Comparison of ENCODE assay signal across 8 cellular contexts in the genomic region with DNA sequence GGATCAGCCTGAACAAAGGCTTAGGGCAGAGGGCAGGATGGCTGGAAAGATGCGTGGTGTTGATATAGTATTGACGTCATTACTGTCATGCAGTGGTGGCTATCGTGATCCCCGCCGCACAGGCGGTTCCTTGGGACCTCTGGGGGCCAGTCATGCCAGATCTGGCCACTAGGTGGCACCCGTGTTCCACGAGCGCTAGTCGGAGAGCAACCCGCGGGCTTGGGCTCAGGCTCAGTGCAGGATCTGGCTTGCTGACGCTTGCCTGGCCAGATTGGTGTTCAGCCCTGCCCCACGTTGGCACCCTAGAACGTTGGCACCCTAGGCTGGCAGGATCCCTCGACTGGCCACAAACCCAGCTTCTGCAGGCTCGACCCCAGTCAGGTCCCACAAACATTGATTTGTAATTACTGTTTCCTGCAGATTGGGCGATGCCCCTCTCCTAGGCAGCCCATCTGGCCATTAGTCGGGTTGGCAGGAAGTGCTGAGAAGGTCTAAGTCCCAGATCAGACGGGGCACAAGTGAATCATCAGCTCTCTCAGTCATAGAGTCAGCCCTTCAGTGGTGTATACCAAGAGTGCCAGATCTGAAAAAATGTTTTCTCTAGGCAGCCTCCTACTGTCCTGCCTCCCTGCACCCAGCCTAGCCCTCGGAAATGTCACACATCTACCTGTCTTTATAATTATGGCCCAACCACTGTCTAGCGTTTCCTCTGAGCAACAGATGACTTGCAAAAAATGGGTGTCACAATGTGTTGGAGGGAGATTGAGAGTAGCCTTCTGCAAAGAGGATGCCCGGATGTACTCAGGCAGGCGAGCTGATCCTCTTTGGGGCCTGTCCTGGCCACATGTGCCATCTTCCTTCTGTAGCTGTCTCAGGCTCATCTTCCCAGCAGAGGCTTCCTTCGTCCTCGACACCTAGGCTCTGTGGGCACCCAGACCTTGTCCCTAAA.
DNase-seq lines count a peak whose midpoint lies in the region; TF ChIP-seq lines count a peak whose summit lies in the region.

No MANE protein-coding gene starts in this region.

- H3K4me1 ChIP-seq in prostate gland (replicated peaks), result no peaks in the 10 kb centered on the region
- peaks cover 19% of the 10 kb centered on the region for H3K4me1 ChIP-seq in vagina

- no peak overlapping the region for H3K9ac ChIP-seq in SK-N-MC (ENCODE audit: insufficient read length)

- no peak overlapping the region for H3K27ac Mint-ChIP-seq in activated naive CD4-positive, alpha-beta T cell treated with anti-CD3 and anti-CD28 coated beads for 36 hours

- intact Hi-C loops in activated naive CD4-positive, alpha-beta T cell treated with anti-CD3 and anti-CD28 coated beads for 36 hours (cut with micrococcal nuclease), result loop anchor here (1.0 to 5.0 kb wide), 5 partner anchors 68 to 1534 kb away; no protein-coding TSS in a partner anchor
- intact Hi-C loops in head of caudate nucleus (cut with DNase I), result loop anchor here (2.0 kb wide), 1 partner anchor 68 kb away; no protein-coding TSS in a partner anchor
- intact Hi-C loops in prostate gland (cut with DNase I), result loop anchor here (2.0 to 5.0 kb wide), 2 partner anchors 70 to 1189 kb away; no protein-coding TSS in a partner anchor
- intact Hi-C loops in vagina (cut with DNase I), result no loop called here

- peaks cover 6% of the 10 kb centered on the region for H3K27me3 Mint-ChIP-seq in activated naive CD4-positive, alpha-beta T cell treated with anti-CD3 and anti-CD28 coated beads for 36 hours (ENCODE audit: low read depth)

- DNase-seq in GM10248 (ENCODE audit: extremely low spot score) (peak; percentile 82), H7 (peak; percentile 86), LoVo (ENCODE audit: low spot score) (peak; percentile 79), SK-N-MC (ENCODE audit: low read depth, low spot score) (no peak), head of caudate nucleus (peak; percentile 69 to 96 (median 89)), prostate gland (ENCODE audit: low spot score) (peak; percentile 76), vagina (ENCODE audit: extremely low spot score in 2 of 2) (peak in 1 of 2 donors; percentile 90)
- peak; percentile 89 for DNase-seq in activated naive CD4-positive, alpha-beta T cell treated with anti-CD3 and anti-CD28 coated beads for 36 hours

- H3K4me3 ChIP-seq in H7 (ENCODE audit: insufficient read depth, low read depth, low read length) (no peak overlapping the region), SK-N-MC (peak overlapping the region; percentile 36; the same call in 1 of the 2 replicates), prostate gland (no peak overlapping the region), vagina (no peak overlapping the region)

- TF ChIP-seq POLR2A in prostate gland (IDR thresholded peaks at IDR 0.05) (no peak), vagina (IDR thresholded peaks at IDR 0.05) (no peak)

- peaks cover 10% of the 10 kb centered on the region for H3K4me1 Mint-ChIP-seq in activated naive CD4-positive, alpha-beta T cell treated with anti-CD3 and anti-CD28 coated beads for 36 hours (ENCODE audit: low read depth)

- no peaks in the 10 kb centered on the region for H3K36me3 ChIP-seq in H7 (replicated peaks; ENCODE audit: control insufficient read depth, insufficient read depth, low read length)
- H3K36me3 ChIP-seq in SK-N-MC (ENCODE audit: insufficient read depth, low read length), result no peaks in the 10 kb centered on the region
- no peaks in the 10 kb centered on the region for H3K36me3 ChIP-seq in prostate gland
- no peaks in the 10 kb centered on the region for H3K36me3 ChIP-seq in vagina

- H3K27me3 ChIP-seq in H7 (ENCODE audit: control insufficient read depth, insufficient read depth, low read length) (no peaks in the 10 kb centered on the region), prostate gland (replicated peaks; ENCODE audit: insufficient read depth) (no peaks in the 10 kb centered on the region), vagina (no peaks in the 10 kb centered on the region)

- WGBS in prostate gland, result 25% methylated on average over 26 of the region's 26 CpGs

- H3K4me3 Mint-ChIP-seq in activated naive CD4-positive, alpha-beta T cell treated with anti-CD3 and anti-CD28 coated beads for 36 hours, result no peak overlapping the region

- POLR2A ChIA-PET in GM10248 (lab: Yijun Ruan, JAX), result no interaction called here

- CTCF ChIA-PET in GM10248 (lab: Yijun Ruan, JAX), result interaction anchor here (0.9 to 6.4 kb wide), 20 partner anchors 8 to 1199 kb away, joined by 3 to 121 read pairs (median 4); no protein-coding TSS in a partner anchor
- CTCF ChIA-PET in activated naive CD4-positive, alpha-beta T cell treated with anti-CD3 and anti-CD28 coated beads for 36 hours (lab: Charles Lee), result interaction anchor here (0.6 to 4.5 kb wide), 9 partner anchors 9 to 414 kb away, joined by 3 to 110 read pairs (median 3); no protein-coding TSS in a partner anchor

- TF ChIP-seq CTCF in GM10248 (IDR thresholded peaks at IDR 0.05; ENCODE audit: control extremely low read depth, extremely low read depth, low read depth, missing control alignments) (peak; percentile 97), prostate gland (IDR thresholded peaks at IDR 0.05) (peak; percentile 96 to 97 (median 96)), vagina (IDR thresholded peaks at IDR 0.05) (peak; percentile 93 to 98 (median 95))

- H3K27ac ChIP-seq in SK-N-MC (no peak overlapping the region), prostate gland (no peak overlapping the region), vagina (no peak overlapping the region)

- no peaks in the 10 kb centered on the region for H3K9me3 ChIP-seq in SK-N-MC (ENCODE audit: low read depth, low read length)
- no peaks in the 10 kb centered on the region for H3K9me3 ChIP-seq in prostate gland
- H3K9me3 ChIP-seq in vagina, result no peaks in the 10 kb centered on the region

- H3K9me3 Mint-ChIP-seq in activated naive CD4-positive, alpha-beta T cell treated with anti-CD3 and anti-CD28 coated beads for 36 hours, result no peaks in the 10 kb centered on the region

- H3K36me3 Mint-ChIP-seq in activated naive CD4-positive, alpha-beta T cell treated with anti-CD3 and anti-CD28 coated beads for 36 hours (ENCODE audit: low read depth), result no peaks in the 10 kb centered on the region
